Comparison of ENCODE assay signal across 15 cellular contexts in genomic region chr14:92217956-92218355, GRCh38.
"Had no signal": no experiment of that assay in that cellular context is flagged by ENCODE, and none has a peak within 500 bp of the region (broad histone marks: within the 10 kb centered on the region; RNA-seq: fewer than 3 reads in every experiment).

No MANE protein-coding gene starts in this region.

- H3K36me3 ChIP-seq: breast epithelium, esophagus muscularis mucosa, lower lobe of right lung, ovary had no signal

- DNase-seq: activated effector memory CD4-positive, alpha-beta T cell treated with Interleukin-2 at 50 U/mL for 16 hours; activated T-cell treated with anti-CD3 and anti-CD28 coated beads, Interleukin-2, amount 50 U/mL, for 24 hours; dorsolateral prefrontal cortex; hypothalamus; lower lobe of right lung; ovary; stimulated activated CD4-positive, alpha-beta T cell treated with anti-CD3 and anti-CD28 coated beads, Interleukin-15, amount 100 ng/mL, for 24 hours; stimulated activated CD4-positive, alpha-beta T cell treated with anti-CD3 and anti-CD28 coated beads, Interleukin-4, amount 100 ng/mL, for 24 hours; stimulated activated naive CD8-positive, alpha-beta T cell treated with anti-CD3 and anti-CD28 coated beads, Interleukin-15, amount 100 ng/mL, for 72 hours; T-helper 2 cell had no signal

- H3K27me3 Mint-ChIP-seq: stimulated activated naive CD8-positive, alpha-beta T cell treated with anti-CD3 and anti-CD28 coated beads, Interleukin-15, amount 100 ng/mL, for 72 hours had no signal

- H3K36me3 Mint-ChIP-seq: mesothelial cell of epicardium had no signal

- H3K27ac Mint-ChIP-seq: activated naive CD4-positive, alpha-beta T cell treated with anti-CD3 and anti-CD28 coated beads, Interleukin-2, amount 50 U/mL, for 24 hours; activated T-cell treated with anti-CD3 and anti-CD28 coated beads, Interleukin-2, amount 50 U/mL, for 24 hours; mesothelial cell of epicardium; stimulated activated naive CD8-positive, alpha-beta T cell treated with anti-CD3 and anti-CD28 coated beads, Interleukin-15, amount 100 ng/mL, for 72 hours had no signal

- H3K4me1 ChIP-seq: breast epithelium, esophagus muscularis mucosa, lower lobe of right lung had no signal

- H3K4me3 Mint-ChIP-seq: activated naive CD4-positive, alpha-beta T cell treated with anti-CD3 and anti-CD28 coated beads, Interleukin-2, amount 50 U/mL, for 24 hours; activated T-cell treated with anti-CD3 and anti-CD28 coated beads, Interleukin-2, amount 50 U/mL, for 24 hours; mesothelial cell of epicardium; neural crest cell; stimulated activated naive CD8-positive, alpha-beta T cell treated with anti-CD3 and anti-CD28 coated beads, Interleukin-15, amount 100 ng/mL, for 72 hours had no signal

- H3K4me1 Mint-ChIP-seq: activated naive CD4-positive, alpha-beta T cell treated with anti-CD3 and anti-CD28 coated beads, Interleukin-2, amount 50 U/mL, for 24 hours; mesothelial cell of epicardium; neural crest cell; stimulated activated naive CD8-positive, alpha-beta T cell treated with anti-CD3 and anti-CD28 coated beads, Interleukin-15, amount 100 ng/mL, for 72 hours had no signal

- H3K27ac ChIP-seq: breast epithelium, dorsolateral prefrontal cortex, esophagus muscularis mucosa, lower lobe of right lung, ovary had no signal

- H3K27me3 ChIP-seq: breast epithelium, dorsolateral prefrontal cortex, esophagus muscularis mucosa, ovary had no signal

- H3K9me3 Mint-ChIP-seq: mesothelial cell of epicardium had no signal

- H3K9me3 ChIP-seq: breast epithelium, esophagus muscularis mucosa, lower lobe of right lung, ovary had no signal

- H3K4me3 ChIP-seq: breast epithelium, dorsolateral prefrontal cortex, esophagus muscularis mucosa, lower lobe of right lung, ovary had no signal
